3 cellular contexts compared by ENCODE assay signal in the genomic region with DNA sequence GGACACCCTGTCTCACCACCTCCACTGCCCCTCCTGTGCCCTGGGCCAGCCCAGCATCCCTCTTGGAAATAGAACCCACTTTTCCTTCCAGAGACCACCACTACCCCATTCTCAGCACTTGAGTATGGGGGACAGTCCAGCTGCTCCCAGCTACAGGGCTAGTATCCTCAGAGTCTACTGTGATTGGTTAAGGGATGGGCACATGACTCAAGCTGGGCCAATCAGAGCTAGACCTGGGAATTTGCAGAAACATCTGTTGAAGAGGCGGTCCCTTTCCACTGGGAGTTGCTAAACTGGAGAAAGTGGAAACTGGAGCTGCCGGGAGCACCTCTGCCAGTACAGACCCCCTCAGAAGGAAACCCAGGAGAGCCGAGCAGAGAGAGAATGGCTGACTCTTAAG.
TF ChIP-seq lines count a peak whose summit lies in the region.

No MANE protein-coding gene starts in this region.

TF ChIP-seq in SK-N-SH, 30 proteins besides CTCF, POLR2A, EP300 and RAD21:
- no peak for TF ChIP-seq TAF1 (IDR thresholded peaks at IDR 0.05; ENCODE audit: borderline replicate concordance, low read depth, low read length)
- TF ChIP-seq, protein P1, sequence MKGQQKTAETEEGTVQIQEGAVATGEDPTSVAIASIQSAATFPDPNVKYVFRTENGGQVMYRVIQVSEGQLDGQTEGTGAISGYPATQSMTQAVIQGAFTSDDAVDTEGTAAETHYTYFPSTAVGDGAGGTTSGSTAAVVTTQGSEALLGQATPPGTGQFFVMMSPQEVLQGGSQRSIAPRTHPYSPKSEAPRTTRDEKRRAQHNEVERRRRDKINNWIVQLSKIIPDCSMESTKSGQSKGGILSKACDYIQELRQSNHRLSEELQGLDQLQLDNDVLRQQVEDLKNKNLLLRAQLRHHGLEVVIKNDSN (IDR thresholded peaks at IDR 0.05; ENCODE audit: borderline replicate concordance, low read depth) = peak; percentile 50; the same call in 1 of the 2 replicates

TF ChIP-seq in SK-N-SH treated with all-trans-retinoic acid at 6 μM for 48 hours, 23 proteins besides CTCF, POLR2A, EP300 and RAD21:
- TF ChIP-seq TCF4 (CRISPR knock-in tag; IDR thresholded peaks at IDR 0.05; ENCODE audit: borderline replicate concordance) = no peak
- no peak for TF ChIP-seq ESRRG (CRISPR knock-in tag; IDR thresholded peaks at IDR 0.05)
- TF ChIP-seq ZFP3 (CRISPR knock-in tag; IDR thresholded peaks at IDR 0.05) = no peak
- TF ChIP-seq ISL1 (CRISPR knock-in tag; IDR thresholded peaks at IDR 0.05) = no peak
- no peak for TF ChIP-seq TOX (CRISPR knock-in tag; IDR thresholded peaks at IDR 0.05; ENCODE audit: borderline replicate concordance)
- no peak for TF ChIP-seq SNAI2 (CRISPR knock-in tag; IDR thresholded peaks at IDR 0.05)
- no peak for TF ChIP-seq ZNF565 (CRISPR knock-in tag; conservative IDR thresholded peaks at IDR 0.05; ENCODE audit: low read depth)
- TF ChIP-seq, protein P2, sequence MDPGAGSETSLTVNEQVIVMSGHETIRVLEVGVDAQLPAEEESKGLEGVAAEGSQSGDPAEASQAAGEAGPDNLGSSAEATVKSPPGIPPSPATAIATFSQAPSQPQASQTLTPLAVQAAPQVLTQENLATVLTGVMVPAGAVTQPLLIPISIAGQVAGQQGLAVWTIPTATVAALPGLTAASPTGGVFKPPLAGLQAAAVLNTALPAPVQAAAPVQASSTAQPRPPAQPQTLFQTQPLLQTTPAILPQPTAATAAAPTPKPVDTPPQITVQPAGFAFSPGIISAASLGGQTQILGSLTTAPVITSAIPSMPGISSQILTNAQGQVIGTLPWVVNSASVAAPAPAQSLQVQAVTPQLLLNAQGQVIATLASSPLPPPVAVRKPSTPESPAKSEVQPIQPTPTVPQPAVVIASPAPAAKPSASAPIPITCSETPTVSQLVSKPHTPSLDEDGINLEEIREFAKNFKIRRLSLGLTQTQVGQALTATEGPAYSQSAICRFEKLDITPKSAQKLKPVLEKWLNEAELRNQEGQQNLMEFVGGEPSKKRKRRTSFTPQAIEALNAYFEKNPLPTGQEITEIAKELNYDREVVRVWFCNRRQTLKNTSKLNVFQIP (CRISPR knock-in tag; IDR thresholded peaks at IDR 0.05; ENCODE audit: borderline replicate concordance, low read depth) = no peak
- no peak for TF ChIP-seq RARB (CRISPR knock-in tag; IDR thresholded peaks at IDR 0.05)
- no peak for TF ChIP-seq ZC3H10 (CRISPR knock-in tag; IDR thresholded peaks at IDR 0.05)
- TF ChIP-seq ZFP30 (CRISPR knock-in tag; IDR thresholded peaks at IDR 0.05) = no peak
- TF ChIP-seq ZNF70 (CRISPR knock-in tag; IDR thresholded peaks at IDR 0.05) = no peak
- no peak for TF ChIP-seq CSDC2 (CRISPR knock-in tag; IDR thresholded peaks at IDR 0.05)
- no peak for TF ChIP-seq ZNF8 (CRISPR knock-in tag; IDR thresholded peaks at IDR 0.05)
- TF ChIP-seq, protein P3, sequence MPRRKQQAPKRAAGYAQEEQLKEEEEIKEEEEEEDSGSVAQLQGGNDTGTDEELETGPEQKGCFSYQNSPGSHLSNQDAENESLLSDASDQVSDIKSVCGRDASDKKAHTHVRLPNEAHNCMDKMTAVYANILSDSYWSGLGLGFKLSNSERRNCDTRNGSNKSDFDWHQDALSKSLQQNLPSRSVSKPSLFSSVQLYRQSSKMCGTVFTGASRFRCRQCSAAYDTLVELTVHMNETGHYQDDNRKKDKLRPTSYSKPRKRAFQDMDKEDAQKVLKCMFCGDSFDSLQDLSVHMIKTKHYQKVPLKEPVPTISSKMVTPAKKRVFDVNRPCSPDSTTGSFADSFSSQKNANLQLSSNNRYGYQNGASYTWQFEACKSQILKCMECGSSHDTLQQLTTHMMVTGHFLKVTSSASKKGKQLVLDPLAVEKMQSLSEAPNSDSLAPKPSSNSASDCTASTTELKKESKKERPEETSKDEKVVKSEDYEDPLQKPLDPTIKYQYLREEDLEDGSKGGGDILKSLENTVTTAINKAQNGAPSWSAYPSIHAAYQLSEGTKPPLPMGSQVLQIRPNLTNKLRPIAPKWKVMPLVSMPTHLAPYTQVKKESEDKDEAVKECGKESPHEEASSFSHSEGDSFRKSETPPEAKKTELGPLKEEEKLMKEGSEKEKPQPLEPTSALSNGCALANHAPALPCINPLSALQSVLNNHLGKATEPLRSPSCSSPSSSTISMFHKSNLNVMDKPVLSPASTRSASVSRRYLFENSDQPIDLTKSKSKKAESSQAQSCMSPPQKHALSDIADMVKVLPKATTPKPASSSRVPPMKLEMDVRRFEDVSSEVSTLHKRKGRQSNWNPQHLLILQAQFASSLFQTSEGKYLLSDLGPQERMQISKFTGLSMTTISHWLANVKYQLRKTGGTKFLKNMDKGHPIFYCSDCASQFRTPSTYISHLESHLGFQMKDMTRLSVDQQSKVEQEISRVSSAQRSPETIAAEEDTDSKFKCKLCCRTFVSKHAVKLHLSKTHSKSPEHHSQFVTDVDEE (CRISPR knock-in tag; IDR thresholded peaks at IDR 0.05) = no peak
- TF ChIP-seq, protein P4, sequence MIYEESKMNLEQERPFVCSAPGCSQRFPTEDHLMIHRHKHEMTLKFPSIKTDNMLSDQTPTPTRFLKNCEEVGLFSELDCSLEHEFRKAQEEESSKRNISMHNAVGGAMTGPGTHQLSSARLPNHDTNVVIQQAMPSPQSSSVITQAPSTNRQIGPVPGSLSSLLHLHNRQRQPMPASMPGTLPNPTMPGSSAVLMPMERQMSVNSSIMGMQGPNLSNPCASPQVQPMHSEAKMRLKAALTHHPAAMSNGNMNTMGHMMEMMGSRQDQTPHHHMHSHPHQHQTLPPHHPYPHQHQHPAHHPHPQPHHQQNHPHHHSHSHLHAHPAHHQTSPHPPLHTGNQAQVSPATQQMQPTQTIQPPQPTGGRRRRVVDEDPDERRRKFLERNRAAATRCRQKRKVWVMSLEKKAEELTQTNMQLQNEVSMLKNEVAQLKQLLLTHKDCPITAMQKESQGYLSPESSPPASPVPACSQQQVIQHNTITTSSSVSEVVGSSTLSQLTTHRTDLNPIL (CRISPR knock-in tag; IDR thresholded peaks at IDR 0.05; ENCODE audit: low read depth) = no peak
- TF ChIP-seq, protein P5, sequence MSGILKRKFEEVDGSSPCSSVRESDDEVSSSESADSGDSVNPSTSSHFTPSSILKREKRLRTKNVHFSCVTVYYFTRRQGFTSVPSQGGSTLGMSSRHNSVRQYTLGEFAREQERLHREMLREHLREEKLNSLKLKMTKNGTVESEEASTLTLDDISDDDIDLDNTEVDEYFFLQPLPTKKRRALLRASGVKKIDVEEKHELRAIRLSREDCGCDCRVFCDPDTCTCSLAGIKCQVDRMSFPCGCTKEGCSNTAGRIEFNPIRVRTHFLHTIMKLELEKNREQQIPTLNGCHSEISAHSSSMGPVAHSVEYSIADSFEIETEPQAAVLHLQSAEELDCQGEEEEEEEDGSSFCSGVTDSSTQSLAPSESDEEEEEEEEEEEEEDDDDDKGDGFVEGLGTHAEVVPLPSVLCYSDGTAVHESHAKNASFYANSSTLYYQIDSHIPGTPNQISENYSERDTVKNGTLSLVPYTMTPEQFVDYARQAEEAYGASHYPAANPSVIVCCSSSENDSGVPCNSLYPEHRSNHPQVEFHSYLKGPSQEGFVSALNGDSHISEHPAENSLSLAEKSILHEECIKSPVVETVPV (CRISPR knock-in tag; IDR thresholded peaks at IDR 0.05) = no peak

TF ChIP-seq in H1, 55 proteins besides CTCF, POLR2A, EP300 and RAD21:
- TF ChIP-seq, protein P6, sequence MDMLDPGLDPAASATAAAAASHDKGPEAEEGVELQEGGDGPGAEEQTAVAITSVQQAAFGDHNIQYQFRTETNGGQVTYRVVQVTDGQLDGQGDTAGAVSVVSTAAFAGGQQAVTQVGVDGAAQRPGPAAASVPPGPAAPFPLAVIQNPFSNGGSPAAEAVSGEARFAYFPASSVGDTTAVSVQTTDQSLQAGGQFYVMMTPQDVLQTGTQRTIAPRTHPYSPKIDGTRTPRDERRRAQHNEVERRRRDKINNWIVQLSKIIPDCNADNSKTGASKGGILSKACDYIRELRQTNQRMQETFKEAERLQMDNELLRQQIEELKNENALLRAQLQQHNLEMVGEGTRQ (IDR thresholded peaks at IDR 0.05; ENCODE audit: low read length) = peak; percentile 67
- TF ChIP-seq SP1 (IDR thresholded peaks at IDR 0.05; ENCODE audit: low read depth, low read length) (no peak), MAFK (IDR thresholded peaks at IDR 0.05; ENCODE audit: low read depth, low read length) (no peak), HDAC2 (IDR thresholded peaks at IDR 0.05; ENCODE audit: borderline replicate concordance in 1 of 2, low read depth in 2 of 2, low read length in 2 of 2) (no peak)
- TF ChIP-seq, protein P7, sequence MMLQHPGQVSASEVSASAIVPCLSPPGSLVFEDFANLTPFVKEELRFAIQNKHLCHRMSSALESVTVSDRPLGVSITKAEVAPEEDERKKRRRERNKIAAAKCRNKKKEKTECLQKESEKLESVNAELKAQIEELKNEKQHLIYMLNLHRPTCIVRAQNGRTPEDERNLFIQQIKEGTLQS (IDR thresholded peaks at IDR 0.05; ENCODE audit: insufficient read depth, low read depth, low read length) = no peak
TF ChIP-seq in H1: peak in this region for 1.
